ENCODE assay signal across 1 cellular context in the genomic region with DNA sequence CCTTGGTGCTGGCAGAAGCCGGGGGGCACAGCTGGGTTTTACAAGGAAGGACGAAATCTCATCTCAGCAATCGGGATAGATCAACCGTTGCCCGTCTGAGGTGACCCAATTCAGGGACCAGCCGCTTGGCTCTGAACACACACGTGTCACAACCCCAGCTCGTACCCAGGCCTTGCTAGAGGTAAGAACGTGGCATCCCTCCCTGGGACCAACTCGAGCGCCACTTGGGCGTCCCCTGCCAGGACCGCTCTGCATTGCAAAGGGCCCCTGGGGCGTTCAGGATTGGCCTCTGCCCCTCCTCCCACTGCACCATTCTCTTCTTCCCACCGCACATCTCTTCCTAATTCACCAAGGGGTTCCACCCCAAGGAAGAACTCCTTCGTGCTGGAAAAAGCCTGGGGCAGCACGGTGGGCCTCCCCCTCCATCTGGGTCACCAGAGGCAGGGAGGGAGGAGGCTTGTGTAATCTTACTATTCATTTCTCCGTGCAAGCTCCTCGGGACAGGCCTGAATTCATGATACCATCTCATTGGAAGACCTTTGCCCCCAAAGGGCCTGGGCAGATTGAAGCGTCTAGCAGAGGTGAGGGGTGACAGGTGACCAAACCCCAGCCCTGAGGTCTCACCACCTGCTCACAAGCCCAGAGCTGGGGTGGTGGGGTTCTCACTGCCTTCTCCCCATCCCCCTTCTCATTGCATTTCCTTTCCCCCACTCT.
TF ChIP-seq lines count a peak whose summit lies in the region.

No MANE protein-coding gene starts in this region.

TF ChIP-seq in WTC11, 78 proteins besides CTCF, POLR2A, EP300 and RAD21 (continued from another document and continues in another):
- TF ChIP-seq CREB1 (CRISPR knock-in tag; IDR thresholded peaks at IDR 0.05) = 0 out of 2 replicates have a peak, but pooled peaks have one; percentile 70
- no peak for TF ChIP-seq GTF2I (CRISPR knock-in tag; conservative IDR thresholded peaks at IDR 0.05)
- no peak for TF ChIP-seq ZNF532 (CRISPR knock-in tag; IDR thresholded peaks at IDR 0.05; ENCODE audit: borderline replicate concordance)
- TF ChIP-seq JAZF1 (CRISPR knock-in tag; IDR thresholded peaks at IDR 0.05) = no peak
- TF ChIP-seq, protein P1, sequence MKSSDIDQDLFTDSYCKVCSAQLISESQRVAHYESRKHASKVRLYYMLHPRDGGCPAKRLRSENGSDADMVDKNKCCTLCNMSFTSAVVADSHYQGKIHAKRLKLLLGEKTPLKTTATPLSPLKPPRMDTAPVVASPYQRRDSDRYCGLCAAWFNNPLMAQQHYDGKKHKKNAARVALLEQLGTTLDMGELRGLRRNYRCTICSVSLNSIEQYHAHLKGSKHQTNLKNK (CRISPR knock-in tag; IDR thresholded peaks at IDR 0.05) = no peak
- TF ChIP-seq ZNF138 (CRISPR knock-in tag; conservative IDR thresholded peaks at IDR 0.05) = no peak
- 0 out of 2 replicates have a peak, but pooled peaks have one; percentile 54 for TF ChIP-seq E2F1 (CRISPR knock-in tag; IDR thresholded peaks at IDR 0.05)
- TF ChIP-seq, protein P2, sequence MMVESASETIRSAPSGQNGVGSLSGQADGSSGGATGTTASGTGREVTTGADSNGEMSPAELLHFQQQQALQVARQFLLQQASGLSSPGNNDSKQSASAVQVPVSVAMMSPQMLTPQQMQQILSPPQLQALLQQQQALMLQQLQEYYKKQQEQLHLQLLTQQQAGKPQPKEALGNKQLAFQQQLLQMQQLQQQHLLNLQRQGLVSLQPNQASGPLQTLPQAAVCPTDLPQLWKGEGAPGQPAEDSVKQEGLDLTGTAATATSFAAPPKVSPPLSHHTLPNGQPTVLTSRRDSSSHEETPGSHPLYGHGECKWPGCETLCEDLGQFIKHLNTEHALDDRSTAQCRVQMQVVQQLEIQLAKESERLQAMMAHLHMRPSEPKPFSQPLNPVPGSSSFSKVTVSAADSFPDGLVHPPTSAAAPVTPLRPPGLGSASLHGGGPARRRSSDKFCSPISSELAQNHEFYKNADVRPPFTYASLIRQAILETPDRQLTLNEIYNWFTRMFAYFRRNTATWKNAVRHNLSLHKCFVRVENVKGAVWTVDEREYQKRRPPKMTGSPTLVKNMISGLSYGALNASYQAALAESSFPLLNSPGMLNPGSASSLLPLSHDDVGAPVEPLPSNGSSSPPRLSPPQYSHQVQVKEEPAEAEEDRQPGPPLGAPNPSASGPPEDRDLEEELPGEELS (CRISPR knock-in tag; IDR thresholded peaks at IDR 0.05) = 0 out of 2 replicates have a peak, but pooled peaks have one; percentile 19
- TF ChIP-seq TEAD4 (CRISPR knock-in tag; IDR thresholded peaks at IDR 0.05) = no peak
- peak; percentile 10; the same call in 1 of the 2 replicates for TF ChIP-seq ETV6 (CRISPR knock-in tag; IDR thresholded peaks at IDR 0.05)
- TF ChIP-seq ESRRA (CRISPR knock-in tag; IDR thresholded peaks at IDR 0.05; ENCODE audit: borderline replicate concordance) = 0 out of 2 replicates have a peak, but pooled peaks have one; percentile 25
- no peak for TF ChIP-seq IRF1 (CRISPR knock-in tag; IDR thresholded peaks at IDR 0.05)
- no peak for TF ChIP-seq ZNF121 (CRISPR knock-in tag; IDR thresholded peaks at IDR 0.05)
- no peak for TF ChIP-seq JUN (CRISPR knock-in tag; IDR thresholded peaks at IDR 0.05)
- TF ChIP-seq ZNF671 (CRISPR knock-in tag; IDR thresholded peaks at IDR 0.05) = no peak
- TF ChIP-seq, protein P3, sequence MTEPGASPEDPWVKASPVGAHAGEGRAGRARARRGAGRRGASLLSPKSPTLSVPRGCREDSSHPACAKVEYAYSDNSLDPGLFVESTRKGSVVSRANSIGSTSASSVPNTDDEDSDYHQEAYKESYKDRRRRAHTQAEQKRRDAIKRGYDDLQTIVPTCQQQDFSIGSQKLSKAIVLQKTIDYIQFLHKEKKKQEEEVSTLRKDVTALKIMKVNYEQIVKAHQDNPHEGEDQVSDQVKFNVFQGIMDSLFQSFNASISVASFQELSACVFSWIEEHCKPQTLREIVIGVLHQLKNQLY (CRISPR knock-in tag; IDR thresholded peaks at IDR 0.05) = no peak
- TF ChIP-seq SP1 (CRISPR knock-in tag; conservative IDR thresholded peaks at IDR 0.05) = no peak; the same call in 1 of the 2 replicates
- TF ChIP-seq TCF7 (CRISPR knock-in tag; IDR thresholded peaks at IDR 0.05; ENCODE audit: low read depth) = no peak
- 0 out of 2 replicates have a peak, but pooled peaks have one; percentile 22 for TF ChIP-seq NR2C2 (CRISPR knock-in tag; IDR thresholded peaks at IDR 0.05)
- TF ChIP-seq, protein P4, sequence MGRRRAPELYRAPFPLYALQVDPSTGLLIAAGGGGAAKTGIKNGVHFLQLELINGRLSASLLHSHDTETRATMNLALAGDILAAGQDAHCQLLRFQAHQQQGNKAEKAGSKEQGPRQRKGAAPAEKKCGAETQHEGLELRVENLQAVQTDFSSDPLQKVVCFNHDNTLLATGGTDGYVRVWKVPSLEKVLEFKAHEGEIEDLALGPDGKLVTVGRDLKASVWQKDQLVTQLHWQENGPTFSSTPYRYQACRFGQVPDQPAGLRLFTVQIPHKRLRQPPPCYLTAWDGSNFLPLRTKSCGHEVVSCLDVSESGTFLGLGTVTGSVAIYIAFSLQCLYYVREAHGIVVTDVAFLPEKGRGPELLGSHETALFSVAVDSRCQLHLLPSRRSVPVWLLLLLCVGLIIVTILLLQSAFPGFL (CRISPR knock-in tag; IDR thresholded peaks at IDR 0.05; ENCODE audit: borderline replicate concordance) = no peak
- TF ChIP-seq, protein P5, sequence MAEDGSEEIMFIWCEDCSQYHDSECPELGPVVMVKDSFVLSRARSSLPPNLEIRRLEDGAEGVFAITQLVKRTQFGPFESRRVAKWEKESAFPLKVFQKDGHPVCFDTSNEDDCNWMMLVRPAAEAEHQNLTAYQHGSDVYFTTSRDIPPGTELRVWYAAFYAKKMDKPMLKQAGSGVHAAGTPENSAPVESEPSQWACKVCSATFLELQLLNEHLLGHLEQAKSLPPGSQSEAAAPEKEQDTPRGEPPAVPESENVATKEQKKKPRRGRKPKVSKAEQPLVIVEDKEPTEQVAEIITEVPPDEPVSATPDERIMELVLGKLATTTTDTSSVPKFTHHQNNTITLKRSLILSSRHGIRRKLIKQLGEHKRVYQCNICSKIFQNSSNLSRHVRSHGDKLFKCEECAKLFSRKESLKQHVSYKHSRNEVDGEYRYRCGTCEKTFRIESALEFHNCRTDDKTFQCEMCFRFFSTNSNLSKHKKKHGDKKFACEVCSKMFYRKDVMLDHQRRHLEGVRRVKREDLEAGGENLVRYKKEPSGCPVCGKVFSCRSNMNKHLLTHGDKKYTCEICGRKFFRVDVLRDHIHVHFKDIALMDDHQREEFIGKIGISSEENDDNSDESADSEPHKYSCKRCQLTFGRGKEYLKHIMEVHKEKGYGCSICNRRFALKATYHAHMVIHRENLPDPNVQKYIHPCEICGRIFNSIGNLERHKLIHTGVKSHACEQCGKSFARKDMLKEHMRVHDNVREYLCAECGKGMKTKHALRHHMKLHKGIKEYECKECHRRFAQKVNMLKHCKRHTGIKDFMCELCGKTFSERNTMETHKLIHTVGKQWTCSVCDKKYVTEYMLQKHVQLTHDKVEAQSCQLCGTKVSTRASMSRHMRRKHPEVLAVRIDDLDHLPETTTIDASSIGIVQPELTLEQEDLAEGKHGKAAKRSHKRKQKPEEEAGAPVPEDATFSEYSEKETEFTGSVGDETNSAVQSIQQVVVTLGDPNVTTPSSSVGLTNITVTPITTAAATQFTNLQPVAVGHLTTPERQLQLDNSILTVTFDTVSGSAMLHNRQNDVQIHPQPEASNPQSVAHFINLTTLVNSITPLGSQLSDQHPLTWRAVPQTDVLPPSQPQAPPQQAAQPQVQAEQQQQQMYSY (CRISPR knock-in tag; IDR thresholded peaks at IDR 0.05) = no peak
- TF ChIP-seq E2F5 (CRISPR knock-in tag; IDR thresholded peaks at IDR 0.05) = no peak
- peak; percentile 96 for TF ChIP-seq ZNF281 (CRISPR knock-in tag; IDR thresholded peaks at IDR 0.05)
- TF ChIP-seq GRHL2 (CRISPR knock-in tag; IDR thresholded peaks at IDR 0.05; ENCODE audit: insufficient replicate concordance, severe bottlenecking) = no peak
- TF ChIP-seq ZNF425 (CRISPR knock-in tag; conservative IDR thresholded peaks at IDR 0.05) = no peak
- peak; percentile 46; the same call in 1 of the 2 replicates for TF ChIP-seq FOXK1 (CRISPR knock-in tag; IDR thresholded peaks at IDR 0.05)
- TF ChIP-seq RELA (CRISPR knock-in tag; IDR thresholded peaks at IDR 0.05; ENCODE audit: borderline replicate concordance) = no peak
- TF ChIP-seq ZNF423 (CRISPR knock-in tag; IDR thresholded peaks at IDR 0.05) = peak; percentile 96
- no peak for TF ChIP-seq SMAD4 (CRISPR knock-in tag; IDR thresholded peaks at IDR 0.05)
- TF ChIP-seq CREM (CRISPR knock-in tag; IDR thresholded peaks at IDR 0.05) = 0 out of 2 replicates have a peak, but pooled peaks have one; percentile 20
